ENCODE assay signal across 1 cellular context in genomic region chr9:71769175-71770165, GRCh38.
TF ChIP-seq lines count a peak whose summit lies in the region.

No MANE protein-coding gene starts in this region.

TF ChIP-seq in HepG2, 621 proteins besides CTCF, POLR2A, EP300 and RAD21 (continued from another document and continues in another):
- TF ChIP-seq POGK (CRISPR knock-in tag; conservative IDR thresholded peaks at IDR 0.05): no peak
- TF ChIP-seq SOX13 (IDR thresholded peaks at IDR 0.05): no peak
- TF ChIP-seq SOX13 (CRISPR knock-in tag; conservative IDR thresholded peaks at IDR 0.05 in 1 of 2, IDR thresholded peaks at IDR 0.05 in 1 of 2): no peak
- TF ChIP-seq ZBTB40 (IDR thresholded peaks at IDR 0.05): no peak
- TF ChIP-seq ZBTB40 (CRISPR knock-in tag; IDR thresholded peaks at IDR 0.05): peak; percentile 60; the same call in 1 of the 2 replicates
- no peak for TF ChIP-seq JUN (CRISPR knock-in tag; IDR thresholded peaks at IDR 0.05)
- no peak for TF ChIP-seq ISL2 (CRISPR knock-in tag; IDR thresholded peaks at IDR 0.05)
- TF ChIP-seq HOMEZ (CRISPR knock-in tag; IDR thresholded peaks at IDR 0.05; ENCODE audit: low read depth): no peak
- no peak for TF ChIP-seq HMGXB3 (CRISPR knock-in tag; IDR thresholded peaks at IDR 0.05; ENCODE audit: borderline replicate concordance)
- no peak; the same call in 1 of the 2 replicates for TF ChIP-seq SP5 (CRISPR knock-in tag; IDR thresholded peaks at IDR 0.05; ENCODE audit: borderline replicate concordance, low read depth)
- no peak for TF ChIP-seq GZF1 (CRISPR knock-in tag; IDR thresholded peaks at IDR 0.05)
- TF ChIP-seq BORCS8-MEF2B (CRISPR knock-in tag; IDR thresholded peaks at IDR 0.05): no peak
- TF ChIP-seq ZNF652 (CRISPR knock-in tag; IDR thresholded peaks at IDR 0.05; ENCODE audit: borderline replicate concordance, low read depth): no peak
- TF ChIP-seq NKX3-1 (CRISPR knock-in tag; IDR thresholded peaks at IDR 0.05): no peak
- no peak for TF ChIP-seq ZNF460 (CRISPR knock-in tag; IDR thresholded peaks at IDR 0.05; ENCODE audit: borderline replicate concordance)
- TF ChIP-seq ZBTB42 (CRISPR knock-in tag; IDR thresholded peaks at IDR 0.05): no peak
- TF ChIP-seq ZNF280D (CRISPR knock-in tag; IDR thresholded peaks at IDR 0.05): no peak
- TF ChIP-seq TCF7L2 (IDR thresholded peaks at IDR 0.05; ENCODE audit: low read depth, low read length): no peak
- TF ChIP-seq ZFP90 (CRISPR knock-in tag; IDR thresholded peaks at IDR 0.05; ENCODE audit: borderline replicate concordance): 0 out of 2 replicates have a peak, but pooled peaks have one; percentile 8
- no peak for TF ChIP-seq MNT (IDR thresholded peaks at IDR 0.05)
- no peak for TF ChIP-seq ZNF839 (CRISPR knock-in tag; IDR thresholded peaks at IDR 0.05; ENCODE audit: borderline replicate concordance)
- TF ChIP-seq ARID2 (CRISPR knock-in tag; IDR thresholded peaks at IDR 0.05; ENCODE audit: borderline replicate concordance): no peak
- TF ChIP-seq TFE3 (CRISPR knock-in tag; IDR thresholded peaks at IDR 0.05): no peak
- TF ChIP-seq MXD3 (CRISPR knock-in tag; IDR thresholded peaks at IDR 0.05): no peak
- peak; percentile 56; the same call in 1 of the 2 replicates for TF ChIP-seq KDM2A (CRISPR knock-in tag; IDR thresholded peaks at IDR 0.05; ENCODE audit: borderline replicate concordance, low read depth)
- TF ChIP-seq ZZZ3 (CRISPR knock-in tag; IDR thresholded peaks at IDR 0.05; ENCODE audit: borderline replicate concordance): no peak
- TF ChIP-seq ZNF501 (CRISPR knock-in tag; IDR thresholded peaks at IDR 0.05): peak; percentile 62
- TF ChIP-seq ZNF446 (CRISPR knock-in tag; IDR thresholded peaks at IDR 0.05): no peak; the same call in 1 of the 2 replicates
- no peak for TF ChIP-seq ZNF576 (CRISPR knock-in tag; IDR thresholded peaks at IDR 0.05)
- TF ChIP-seq KDM5B (CRISPR knock-in tag; IDR thresholded peaks at IDR 0.05; ENCODE audit: borderline replicate concordance): peak; percentile 39; the same call in 1 of the 2 replicates
